In genomic region chr11:14345668-14346067, GRCh38 we compare ENCODE assay signal across 1 cellular context.
TF ChIP-seq lines count a peak whose summit lies in the region.

No MANE protein-coding gene starts in this region.

TF ChIP-seq in HepG2, 621 proteins besides CTCF, POLR2A, EP300 and RAD21:
- TF ChIP-seq BRF2 (CRISPR knock-in tag; IDR thresholded peaks at IDR 0.05) (no peak), PLRG1 (conservative IDR thresholded peaks at IDR 0.05) (no peak), KLF13 (CRISPR knock-in tag; IDR thresholded peaks at IDR 0.05) (no peak), DNMT3B (CRISPR knock-in tag; conservative IDR thresholded peaks at IDR 0.05) (no peak), ZNF775 (CRISPR knock-in tag; IDR thresholded peaks at IDR 0.05; ENCODE audit: borderline replicate concordance) (no peak), AHDC1 (CRISPR knock-in tag; IDR thresholded peaks at IDR 0.05; ENCODE audit: borderline replicate concordance) (no peak), ARID5B (CRISPR knock-in tag; IDR thresholded peaks at IDR 0.05) (no peak), RERE (CRISPR knock-in tag; IDR thresholded peaks at IDR 0.05; ENCODE audit: low read depth) (no peak), ATF5 (CRISPR knock-in tag; IDR thresholded peaks at IDR 0.05; ENCODE audit: low read depth) (no peak)
